ENCODE assay signal across 10 cellular contexts in genomic region chr17:16997514-16998429, GRCh38. TPM values are rescaled to one million over a fixed set of nuclear protein-coding genes. Genes with fewer than 3 reads are reported as not detected.
DNase-seq lines count a peak whose midpoint lies in the region; ATAC-seq and TF ChIP-seq lines count a peak whose summit lies in the region.
"Had no signal": no experiment of that assay in that cellular context is flagged by ENCODE, and none has a peak within 500 bp of the region (broad histone marks: within the 10 kb centered on the region; RNA-seq: fewer than 3 reads in every experiment).

No MANE protein-coding gene starts in this region.

- H3K4me1 ChIP-seq in testis: peaks cover 3% of the 10 kb centered on the region
- H3K4me1 ChIP-seq in gastrocnemius medialis: no peaks in the 10 kb centered on the region

- DNase-seq in activated CD8-positive, alpha-beta memory T cell treated with anti-CD3 and anti-CD28 coated beads for 24 hours: peak; percentile 86
- no peak for DNase-seq in activated CD8-positive, alpha-beta memory T cell treated with anti-CD3 and anti-CD28 coated beads, Interleukin-2, amount 50 U/mL, for 48 hours
- peak in 1 of 3 donors; percentile 73 for DNase-seq in T-helper 17 cell
- DNase-seq in naive B cell: peak; percentile 73
- no peak for DNase-seq in testis
- no peak for DNase-seq in SIG-M5 treated with dmso at 0.1 percent for 504 hours (lab: John Stamatoyannopoulos, UW; ENCODE audit: unreplicated experiment)
- no peak for DNase-seq in gastrocnemius medialis
- DNase-seq: NCI-H1417 had no signal

- ATAC-seq in HG03039 (IDR thresholded peaks at IDR 0.05; ENCODE audit: unreplicated experiment) (peak; percentile 53), T-helper 17 cell (peak; percentile 96), naive B cell (ENCODE audit: low read depth in 2 of 2) (no peak), gastrocnemius medialis (no peak)

- H3K36me3 ChIP-seq in testis (ENCODE audit: low read depth, missing control alignments) (no peaks in the 10 kb centered on the region), gastrocnemius medialis (no peaks in the 10 kb centered on the region)
- H3K36me3 ChIP-seq: right atrium auricular region had no signal

- TF ChIP-seq POLR2A in testis (IDR thresholded peaks at IDR 0.05) (no peak), gastrocnemius medialis (IDR thresholded peaks at IDR 0.05) (no peak)

- H3K9me3 ChIP-seq in T-helper 17 cell (ENCODE audit: control insufficient read depth, low read length, poor library complexity, severe bottlenecking) (no peaks in the 10 kb centered on the region), testis (no peaks in the 10 kb centered on the region), gastrocnemius medialis (no peaks in the 10 kb centered on the region)
- H3K9me3 ChIP-seq: right atrium auricular region had no signal

- in situ Hi-C loops in gastrocnemius medialis (cut with MboI; ENCODE audit: low sequenced_read_pairs in 4 of 4): loop anchor here in 2 of 4 donors (10.0 to 25.0 kb wide), 3 partner anchors 157 to 640 kb away; no protein-coding TSS in a partner anchor

- H3K27ac ChIP-seq in testis: no peak overlapping the region
- H3K27ac ChIP-seq in gastrocnemius medialis: no peak overlapping the region
- H3K27ac ChIP-seq: right atrium auricular region had no signal

- intact Hi-C loops in testis (cut with DNase I; ENCODE audit: low total_unique reads) (no loop called here), gastrocnemius medialis (cut with DNase I; ENCODE audit: low total_unique reads) (no loop called here)

- no peak for TF ChIP-seq CTCF in testis (IDR thresholded peaks at IDR 0.05)
- no peak for TF ChIP-seq CTCF in gastrocnemius medialis (IDR thresholded peaks at IDR 0.05 in 4 of 5, conservative IDR thresholded peaks at IDR 0.05 in 1 of 5)

- no peaks in the 10 kb centered on the region for H3K9me3 Mint-ChIP-seq in naive B cell

- H3K36me3 Mint-ChIP-seq in T-helper 17 cell (ENCODE audit: low read depth): no peaks in the 10 kb centered on the region
- H3K36me3 Mint-ChIP-seq in naive B cell: no peaks in the 10 kb centered on the region

- H3K4me3 Mint-ChIP-seq in T-helper 17 cell: no peak overlapping the region
- H3K4me3 Mint-ChIP-seq in naive B cell: no peak overlapping the region

- peaks cover 4% of the 10 kb centered on the region for H3K4me1 Mint-ChIP-seq in T-helper 17 cell
- H3K4me1 Mint-ChIP-seq in naive B cell: peaks cover 0 to 6% (median 4%) of the 10 kb centered on the region in 3 donors

- H3K27me3 Mint-ChIP-seq in T-helper 17 cell (no peaks in the 10 kb centered on the region), naive B cell (no peaks in the 10 kb centered on the region)

- no peaks in the 10 kb centered on the region for H3K27me3 ChIP-seq in testis
- no peaks in the 10 kb centered on the region for H3K27me3 ChIP-seq in gastrocnemius medialis
- H3K27me3 ChIP-seq: right atrium auricular region had no signal

- H3K4me3 ChIP-seq in testis (no peak overlapping the region), gastrocnemius medialis (no peak overlapping the region)
- H3K4me3 ChIP-seq: right atrium auricular region had no signal

- no peak overlapping the region for H3K27ac Mint-ChIP-seq in T-helper 17 cell
- H3K27ac Mint-ChIP-seq in naive B cell: peak overlapping the region in 1 of 6 donors; percentile 7

- 84 to 95% methylated on average over 13 to 14 of the region's 14 CpGs for WGBS in testis, 2 donors

RNA-seq across cellular contexts. Expression of gene TNFRSF13B, which starts 25.9 kb away (rescaled TPM):
- total RNA-seq in T-helper 17 cell (1 to 10 TPM in 1 of 2 donors, not detected in 1; 1.1 TPM), testis (not detected), gastrocnemius medialis (not detected)
- polyA plus RNA-seq in naive B cell (ENCODE audit: low read depth in 6 of 6) (10 to 100 TPM in 5 of 6 donors, 1 to 10 TPM in 1; 4.0 to 17.5 (median 13.3) TPM), testis (ENCODE audit: insufficient read depth, low read depth, low replicate concordance) (0.59 TPM)
- total RNA-seq: right atrium auricular region had no signal

RNA-seq across cellular contexts. Expression of gene MPRIP, which starts 44.5 kb away (rescaled TPM):
- total RNA-seq in T-helper 17 cell (100 to 1,000 TPM; 268 to 269 TPM), testis (100 to 1,000 TPM; 304 to 337 TPM), gastrocnemius medialis (100 to 1,000 TPM in 3 of 4 donors, 10 to 100 TPM in 1; 71.1 to 127 (median 124) TPM)
- polyA plus RNA-seq in naive B cell (ENCODE audit: low read depth in 6 of 6) (10 to 100 TPM in 4 of 6 donors, 1 to 10 TPM in 2; 1.9 to 26.0 (median 12.6) TPM), testis (ENCODE audit: insufficient read depth, low read depth, low replicate concordance) (191 TPM)

Comparison
In these comparisons a context has a peak if more than half of its experiments do, and no peak if none do; other contexts are left out.
1. DNase-seq: peak in activated CD8-positive, alpha-beta memory T cell treated with anti-CD3 and anti-CD28 coated beads for 24 hours (single experiment) and naive B cell (single experiment); none in activated CD8-positive, alpha-beta memory T cell treated with anti-CD3 and anti-CD28 coated beads, Interleukin-2, amount 50 U/mL, for 48 hours (single experiment), testis (single experiment), SIG-M5 treated with dmso at 0.1 percent for 504 hours (single experiment) and gastrocnemius medialis (0 of 2).
2. ATAC-seq: peak in HG03039 (single experiment) and T-helper 17 cell (single experiment); none in naive B cell (0 of 2) and gastrocnemius medialis (0 of 2).